ENCODE assay signal across 26 cellular contexts in genomic region chr15:66128116-66128715, GRCh38.
"Had no signal": no experiment of that assay in that cellular context is flagged by ENCODE, and none has a peak within 500 bp of the region (broad histone marks: within the 10 kb centered on the region; RNA-seq: fewer than 3 reads in every experiment).

No MANE protein-coding gene starts in this region.

- H3K4me2 ChIP-seq: smooth muscle cell had no signal

- H3K27ac Mint-ChIP-seq: activated CD4-positive, alpha-beta memory T cell treated with anti-CD3 and anti-CD28 coated beads for 36 hours; activated T-cell treated with anti-CD3 and anti-CD28 coated beads, Interleukin-2, amount 50 U/mL, for 72 hours; immature natural killer cell; memory B cell; nephron progenitor cell; T-helper 17 cell had no signal

- H3K36me3 ChIP-seq: sigmoid colon, thoracic aorta, upper lobe of left lung had no signal

- H3K4me3 ChIP-seq: sigmoid colon, smooth muscle cell, thoracic aorta, upper lobe of left lung had no signal

- H3K4me1 ChIP-seq: foreskin keratinocyte, sigmoid colon, upper lobe of left lung had no signal

- ATAC-seq: activated naive CD4-positive, alpha-beta T cell treated with anti-CD3 and anti-CD28 coated beads, Interleukin-2, amount 50 U/mL, for 72 hours; activated T-cell treated with anti-CD3 and anti-CD28 coated beads, Interleukin-2, amount 50 U/mL, for 72 hours; foreskin keratinocyte; left cardiac atrium; T-helper 17 cell had no signal

- H3K27me3 ChIP-seq: upper lobe of left lung had no signal

- H3K4me1 Mint-ChIP-seq: immature natural killer cell, T-helper 17 cell had no signal

- H3K36me3 Mint-ChIP-seq: activated CD4-positive, alpha-beta memory T cell treated with anti-CD3 and anti-CD28 coated beads for 36 hours; activated naive CD4-positive, alpha-beta T cell treated with anti-CD3 and anti-CD28 coated beads, Interleukin-2, amount 50 U/mL, for 72 hours; immature natural killer cell; memory B cell had no signal

- DNase-seq: activated CD4-positive, alpha-beta memory T cell treated with anti-CD3 and anti-CD28 coated beads for 36 hours; activated CD4-positive, alpha-beta T cell treated with anti-CD3 and anti-CD28 coated beads for 48 hours; activated CD4-positive, CD25-positive, alpha-beta regulatory T cell; activated gamma-delta T cell treated with Interleukin-2 at 50 U/mL for 16 hours; activated T-cell treated with anti-CD3 and anti-CD28 coated beads, Interleukin-2, amount 50 U/mL, for 72 hours; aorta; central memory CD4-positive, alpha-beta T cell; dermis blood vessel endothelial cell; effector CD8-positive, alpha-beta T cell; foreskin keratinocyte; immature natural killer cell; left cardiac atrium; nephron progenitor cell; occipital lobe; retina; sigmoid colon; stimulated activated CD4-positive, alpha-beta T cell treated with anti-CD3 and anti-CD28 coated beads, Interleukin-2, amount 100 ng/mL, for 48 hours; stimulated activated CD8-positive, alpha-beta memory T cell treated with anti-CD3 and anti-CD28 coated beads, Interleukin-4, amount 100 ng/mL, for 48 hours; stimulated activated naive CD4-positive, alpha-beta T cell treated with Interleukin-2 at 50 U/mL for 16 hours; SW 1271; T-helper 17 cell; upper lobe of left lung had no signal

- H3K27ac ChIP-seq: foreskin keratinocyte, sigmoid colon, thoracic aorta, upper lobe of left lung had no signal

- H3K9me3 Mint-ChIP-seq: activated CD4-positive, alpha-beta memory T cell treated with anti-CD3 and anti-CD28 coated beads for 36 hours; activated naive CD4-positive, alpha-beta T cell treated with anti-CD3 and anti-CD28 coated beads, Interleukin-2, amount 50 U/mL, for 72 hours; activated T-cell treated with anti-CD3 and anti-CD28 coated beads, Interleukin-2, amount 50 U/mL, for 72 hours; memory B cell; nephron progenitor cell had no signal

- H3K9me3 ChIP-seq: sigmoid colon, thoracic aorta, upper lobe of left lung had no signal

- H3K4me3 Mint-ChIP-seq: activated CD4-positive, alpha-beta memory T cell treated with anti-CD3 and anti-CD28 coated beads for 36 hours; activated T-cell treated with anti-CD3 and anti-CD28 coated beads, Interleukin-2, amount 50 U/mL, for 72 hours; immature natural killer cell; memory B cell; nephron progenitor cell; T-helper 17 cell had no signal
